19 cellular contexts compared by ENCODE assay signal in genomic region chr2:171316220-171316619, GRCh38.
DNase-seq lines count a peak whose midpoint lies in the region; ATAC-seq, FAIRE-seq and TF ChIP-seq lines count a peak whose summit lies in the region.
"Had no signal": no experiment of that assay in that cellular context is flagged by ENCODE, and none has a peak within 500 bp of the region (broad histone marks: within the 10 kb centered on the region; RNA-seq: fewer than 3 reads in every experiment).

No MANE protein-coding gene starts in this region.

- DNase-seq in D721Med (ENCODE audit: insufficient read length, low spot score): no peak
- DNase-seq in dermis microvascular lymphatic vessel endothelial cell (ENCODE audit: low read depth in 2 of 2): peak; percentile 27 to 90
- DNase-seq in lung microvascular endothelial cell (ENCODE audit: low read depth in 2 of 2): peak; percentile 64 to 65
- no peak for DNase-seq in LoVo (ENCODE audit: low spot score)
- no peak for DNase-seq in activated gamma-delta T cell treated with Interleukin-2 at 50 U/mL for 16 hours
- DNase-seq: activated CD4-positive, CD25-positive, alpha-beta regulatory T cell; HCEC 1CT; islet precursor cell; NCI-H1436 treated with DMSO at 0.1 percent for 48 hours; NCI-H226; retina; SHP77 treated with DMSO at 0.1 percent for 48 hours; stimulated activated CD4-positive, alpha-beta T cell treated with anti-CD3 and anti-CD28 coated beads, Interleukin-15, amount 100 ng/mL, for 24 hours; stimulated activated naive CD8-positive, alpha-beta T cell treated with anti-CD3 and anti-CD28 coated beads, Interleukin-15, amount 100 ng/mL, for 72 hours had no signal

- H3K79me2 ChIP-seq in OCI-LY1 (ENCODE audit: insufficient read depth, low read length): no peaks in the 10 kb centered on the region

- peaks cover 17% of the 10 kb centered on the region for H3F3A ChIP-seq in OCI-LY1 (ENCODE audit: insufficient read depth, low read length)

- peaks cover 60% of the 10 kb centered on the region for H3K4me1 ChIP-seq in OCI-LY1 (ENCODE audit: insufficient read depth, low read length, severe bottlenecking)

- H3K27me3 ChIP-seq in OCI-LY1 (ENCODE audit: insufficient read depth, low read length): no peaks in the 10 kb centered on the region
- H3K27me3 ChIP-seq: gastroesophageal sphincter had no signal

- peak overlapping the region; percentile 69 for H3K9ac ChIP-seq in OCI-LY1 (ENCODE audit: low read length)

- H3K9me2 ChIP-seq in OCI-LY1 (ENCODE audit: low read depth, low read length): no peaks in the 10 kb centered on the region

- no peaks in the 10 kb centered on the region for H4K20me1 ChIP-seq in OCI-LY1 (ENCODE audit: insufficient read depth, low read length)

- FAIRE-seq in D721Med (lab: Jason Lieb, UNC): peak; percentile 70
- FAIRE-seq: GM18507 had no signal

- TF ChIP-seq CTCF in D721Med (IDR thresholded peaks at IDR 0.05; ENCODE audit: insufficient read depth, missing control alignments) (no peak), OCI-LY1 (IDR thresholded peaks at IDR 0.05; ENCODE audit: low read length) (no peak)

- H3K27ac ChIP-seq in OCI-LY1 (ENCODE audit: low read depth, low read length, poor library complexity, severe bottlenecking): peak overlapping the region; percentile 98

- no peak overlapping the region for H2AFZ ChIP-seq in OCI-LY1 (ENCODE audit: low read length)

- H3K4me3 ChIP-seq in OCI-LY1 (ENCODE audit: low read depth, low read length, poor library complexity, severe bottlenecking): no peak overlapping the region
- H3K4me3 ChIP-seq: gastroesophageal sphincter had no signal

- no peak for ATAC-seq in HG03045 (IDR thresholded peaks at IDR 0.05; ENCODE audit: unreplicated experiment)
- no peak for ATAC-seq in HG03135 (IDR thresholded peaks at IDR 0.05; ENCODE audit: unreplicated experiment)
- ATAC-seq: gastroesophageal sphincter; stimulated activated naive CD8-positive, alpha-beta T cell treated with anti-CD3 and anti-CD28 coated beads, Interleukin-15, amount 100 ng/mL, for 72 hours had no signal

- no peaks in the 10 kb centered on the region for H3K36me3 ChIP-seq in OCI-LY1 (ENCODE audit: insufficient read depth, low read length)
- H3K36me3 ChIP-seq: gastroesophageal sphincter had no signal

- H3K4me2 ChIP-seq in OCI-LY1 (ENCODE audit: low read length): peak overlapping the region; percentile 14; the same call in 1 of the 2 replicates

- H3K9me3 ChIP-seq in OCI-LY1 (ENCODE audit: low read length): peaks cover 4% of the 10 kb centered on the region

Comparison
In these comparisons a context has a peak if more than half of its experiments do, and no peak if none do; other contexts are left out.
1. DNase-seq: peak in dermis microvascular lymphatic vessel endothelial cell (2 of 2) and lung microvascular endothelial cell (2 of 2); none in D721Med (single experiment), LoVo (single experiment) and activated gamma-delta T cell treated with Interleukin-2 at 50 U/mL for 16 hours (single experiment).